ENCODE assay signal across 25 cellular contexts in the genomic region with DNA sequence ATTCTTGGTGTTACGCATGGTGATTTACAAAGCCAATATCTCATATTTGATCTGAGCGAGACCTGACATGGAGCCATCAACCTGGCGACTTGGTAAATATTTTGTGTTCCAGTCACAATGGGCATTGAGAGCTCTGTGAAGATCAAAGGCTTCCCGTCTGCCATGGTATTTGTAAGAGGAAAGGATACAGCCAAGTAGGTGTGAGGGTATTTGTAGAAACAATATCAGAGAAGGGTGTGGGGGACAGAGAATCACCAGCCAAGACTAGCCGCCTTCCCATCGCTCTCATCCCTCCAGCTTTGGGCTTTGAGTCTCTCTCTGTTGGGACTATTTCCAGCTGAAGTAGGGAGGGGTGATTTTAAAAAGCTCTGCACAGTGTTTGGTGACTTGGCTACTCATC.
"Had no signal": no experiment of that assay in that cellular context is flagged by ENCODE, and none has a peak within 500 bp of the region (broad histone marks: within the 10 kb centered on the region; RNA-seq: fewer than 3 reads in every experiment).

No MANE protein-coding gene starts in this region.

- H3K27ac ChIP-seq: adrenal gland, body of pancreas, colonic mucosa, epithelial cell of prostate, gastrocnemius medialis, lower lobe of right lung, skin epidermis, thoracic aorta had no signal

- DNase-seq: activated CD4-positive, alpha-beta T cell treated with anti-CD3 and anti-CD28 coated beads for 48 hours; activated CD4-positive, alpha-beta T cell treated with anti-CD3 and anti-CD28 coated beads, Interleukin-2, amount 50 U/mL, for 48 hours; activated CD8-positive, alpha-beta memory T cell treated with anti-CD3 and anti-CD28 coated beads for 24 hours; activated effector memory CD4-positive, alpha-beta T cell treated with Interleukin-2 at 50 U/mL for 16 hours; activated naive CD4-positive, alpha-beta T cell treated with Interleukin-2 at 50 U/mL for 16 hours; adrenal gland; aorta; body of pancreas; cerebellar nuclear complex; colonic mucosa; effector CD8-positive, alpha-beta T cell; gastrocnemius medialis; glutamatergic neuron; hippocampal formation; lower lobe of right lung; mesenchymal stem cell; stimulated activated CD4-positive, alpha-beta T cell treated with anti-CD3 and anti-CD28 coated beads, Interleukin-12 subunit alpha, Interleukin-12 subunit beta, amount 100 ng/mL, for 4 hours; stimulated activated CD4-positive, alpha-beta T cell treated with anti-CD3 and anti-CD28 coated beads, Interleukin-4, amount 100 ng/mL, for 1 hour; trophoblast cell had no signal

- H3K36me3 ChIP-seq: adrenal gland, colonic mucosa, gastrocnemius medialis, lower lobe of right lung, thoracic aorta had no signal

- H3K4me3 ChIP-seq: adrenal gland, body of pancreas, colonic mucosa, gastrocnemius medialis, lower lobe of right lung, skin epidermis, thoracic aorta had no signal

- H3K4me1 ChIP-seq: adrenal gland, body of pancreas, colonic mucosa, gastrocnemius medialis, lower lobe of right lung had no signal

- ATAC-seq: body of pancreas; gastrocnemius medialis; lower lobe of right lung; natural killer cell treated with Interleukin-12 subunit alpha and Interleukin-12 subunit beta and Interleukin-15 and Interleukin-18, amount 100 ng/mL, for 72 hours; sciatic nerve; stimulated activated effector memory CD8-positive, alpha-beta T cell treated with anti-CD3 and anti-CD28 coated beads, Interleukin-12 subunit alpha, Interleukin-12 subunit beta, amount 100 ng/mL, for 72 hours had no signal

- H3K9me3 ChIP-seq: adrenal gland, body of pancreas, colonic mucosa, gastrocnemius medialis, lower lobe of right lung, thoracic aorta had no signal

- H3K27me3 ChIP-seq: adrenal gland, body of pancreas, colonic mucosa, gastrocnemius medialis had no signal
